Comparison of ENCODE assay signal across 9 cellular contexts in the genomic region with DNA sequence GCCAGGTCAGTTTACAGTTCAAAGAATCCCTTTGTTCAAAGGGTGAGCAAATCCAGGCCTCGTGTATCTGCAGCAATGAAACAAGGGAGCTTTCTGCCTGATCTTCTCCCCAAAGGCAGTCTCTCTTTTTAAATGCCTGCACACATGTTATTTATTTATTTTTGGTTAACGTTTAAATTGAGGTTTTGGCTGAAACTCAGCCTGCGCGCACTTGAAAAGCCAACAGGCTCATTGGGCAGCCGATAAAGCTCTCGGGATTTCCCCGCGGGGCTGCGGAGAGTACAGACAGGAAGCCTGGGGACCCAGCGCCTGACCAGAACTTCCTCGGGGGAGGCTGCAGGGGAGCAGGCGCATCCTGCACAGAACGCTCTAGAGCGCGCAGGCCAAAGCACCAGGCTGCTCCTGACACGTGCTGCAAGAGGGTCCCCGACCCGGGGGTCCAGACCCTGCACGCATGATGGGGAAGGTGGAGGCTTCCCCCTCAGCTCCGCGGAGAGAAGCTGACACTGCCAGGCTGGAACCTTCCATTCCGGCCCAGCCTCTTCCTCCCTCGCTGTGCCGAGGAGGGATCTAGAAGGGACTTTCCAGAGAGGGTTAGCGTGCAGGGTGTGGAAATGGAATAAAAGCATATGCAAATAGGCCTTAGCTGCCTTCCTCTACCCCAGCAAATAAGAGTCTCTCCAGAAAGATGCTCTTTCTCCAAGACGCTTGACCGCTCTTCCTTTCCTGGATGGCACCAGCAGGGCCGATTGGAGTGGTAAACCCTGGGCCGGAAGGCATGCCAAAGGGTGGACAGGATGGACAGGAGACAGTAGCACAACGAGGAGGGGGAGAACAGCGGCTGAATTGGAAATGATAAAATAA. TPM values are rescaled to one million over a fixed set of nuclear protein-coding genes. Genes with fewer than 3 reads are reported as not detected.
DNase-seq lines count a peak whose midpoint lies in the region; ATAC-seq lines count a peak whose summit lies in the region.
"Had no signal": no experiment of that assay in that cellular context is flagged by ENCODE, and none has a peak within 500 bp of the region (broad histone marks: within the 10 kb centered on the region; RNA-seq: fewer than 3 reads in every experiment).

No MANE protein-coding gene starts in this region.

- no peak overlapping the region for H4K8ac ChIP-seq in mesendoderm (ENCODE audit: low read depth, low read length)

- no peak overlapping the region for H4K5ac ChIP-seq in mesendoderm (ENCODE audit: low read length)

- DNase-seq in Caki2 (ENCODE audit: low read depth): peak; percentile 100
- peak; percentile 86 to 90 for DNase-seq in activated CD4-positive, alpha-beta T cell treated with anti-CD3 and anti-CD28 coated beads, Interleukin-2, amount 50 U/mL, for 48 hours
- peak; percentile 47 for DNase-seq in ecto neural progenitor cell (ENCODE audit: low spot score)
- no peak for DNase-seq in mesendoderm
- peak; percentile 65 for DNase-seq in stimulated activated CD8-positive, alpha-beta memory T cell treated with anti-CD3 and anti-CD28 coated beads, Interleukin-7, amount 100 ng/mL, for 24 hours (ENCODE audit: low read depth)
- no peak for DNase-seq in NCI-H345 treated with DMSO at 0.1 percent for 48 hours (lab: John Stamatoyannopoulos, UW; ENCODE audit: unreplicated experiment)

- H3K27me3 ChIP-seq in mesendoderm (ENCODE audit: insufficient read depth, low read length, poor library complexity): no peaks in the 10 kb centered on the region

- no peak overlapping the region for H3K4ac ChIP-seq in mesendoderm (ENCODE audit: low read depth, low read length)

- H2BK15ac ChIP-seq in mesendoderm (replicated peaks; ENCODE audit: low read depth): no peak overlapping the region

- no peak overlapping the region for H3K4me3 ChIP-seq in mesendoderm (ENCODE audit: low read length)

- H3K4me3 Mint-ChIP-seq in IgD-negative memory B cell: peak overlapping the region; percentile 76 to 98 (median 96)

- H3K27ac ChIP-seq in mesendoderm (ENCODE audit: low read depth, low read length): no peak overlapping the region
- H3K27ac ChIP-seq: VCaP had no signal

- no peaks in the 10 kb centered on the region for H3K36me3 ChIP-seq in mesendoderm (ENCODE audit: control insufficient read depth, insufficient read depth, low read length)

- H2BK5ac ChIP-seq in mesendoderm (ENCODE audit: low read length): no peak overlapping the region

- no peaks in the 10 kb centered on the region for H3K79me2 ChIP-seq in mesendoderm (ENCODE audit: control insufficient read depth, insufficient read depth, low read length)

- ATAC-seq in GM21390 (IDR thresholded peaks at IDR 0.05; ENCODE audit: unreplicated experiment): peak; percentile 89

- H3K36me3 Mint-ChIP-seq in IgD-negative memory B cell: no peaks in the 10 kb centered on the region

- H3K23ac ChIP-seq in mesendoderm (ENCODE audit: low read length): peak overlapping the region; percentile 6

- no peak overlapping the region for H2BK120ac ChIP-seq in mesendoderm (ENCODE audit: low read depth, low read length)

- in situ Hi-C loops in Caki2 (cut with HindIII; ENCODE audit: low pct_unique_long_range_greater_than_20kb, low sequenced_read_pairs): no loop called here

- no peak overlapping the region for H2AK5ac ChIP-seq in mesendoderm (ENCODE audit: low read length)

- peak overlapping the region; percentile 54 to 92 (median 87) for H3K27ac Mint-ChIP-seq in IgD-negative memory B cell

- no peak overlapping the region for H3K18ac ChIP-seq in mesendoderm (ENCODE audit: low read length)

- H3K4me2 ChIP-seq in mesendoderm (ENCODE audit: low read length): no peak overlapping the region

- H3K4me1 ChIP-seq in mesendoderm (ENCODE audit: control insufficient read depth, low read depth, low read length): no peaks in the 10 kb centered on the region

- H3K56ac ChIP-seq in mesendoderm (ENCODE audit: low read length): no peak overlapping the region

- H3K27me3 Mint-ChIP-seq in IgD-negative memory B cell: peaks cover 2% of the 10 kb centered on the region

- H3K9ac ChIP-seq in mesendoderm (ENCODE audit: low read length): no peak overlapping the region

- peaks cover 52 to 53% (median 53%) of the 10 kb centered on the region in 3 donors for H3K4me1 Mint-ChIP-seq in IgD-negative memory B cell

- no peaks in the 10 kb centered on the region for H3K9me3 Mint-ChIP-seq in IgD-negative memory B cell

- no CpG with 5 or more reads among the region's 31 CpGs for WGBS in mesendoderm (ENCODE audit: extremely low coverage, insufficient coverage, low lambda C conversion rate)

- no peaks in the 10 kb centered on the region for H3K79me1 ChIP-seq in mesendoderm (ENCODE audit: low read length)

RNA-seq across cellular contexts. Expression of gene PTTG1, which starts 46.1 kb away (rescaled TPM):
- 973 and 1,427 TPM in 2 replicates for total RNA-seq in Caki2 (2014; rRNA removed; shearing (Covaris generic); ENCODE audit: low replicate concordance)
- polyA plus RNA-seq in IgD-negative memory B cell: 19.1 TPM
- polyA plus RNA-seq in mesendoderm (2013, experiment 1 of 2): 311 TPM
- 308 TPM for polyA plus RNA-seq in mesendoderm (2013, experiment 2 of 2)

RNA-seq across cellular contexts. Expression of gene SLU7, which starts 48.9 kb away (rescaled TPM):
- 73.8 and 114 TPM in 2 replicates for total RNA-seq in Caki2 (2014; rRNA removed; shearing (Covaris generic); ENCODE audit: low replicate concordance)
- 96.2 TPM for polyA plus RNA-seq in IgD-negative memory B cell
- polyA plus RNA-seq in mesendoderm (2013, experiment 1 of 2): 37.2 TPM
- polyA plus RNA-seq in mesendoderm (2013, experiment 2 of 2): 36.5 TPM

Comparison
In these comparisons a context has a peak if more than half of its experiments do, and no peak if none do; other contexts are left out.
1. DNase-seq: peak in Caki2 (single experiment), activated CD4-positive, alpha-beta T cell treated with anti-CD3 and anti-CD28 coated beads, Interleukin-2, amount 50 U/mL, for 48 hours (2 of 2), ecto neural progenitor cell (single experiment) and stimulated activated CD8-positive, alpha-beta memory T cell treated with anti-CD3 and anti-CD28 coated beads, Interleukin-7, amount 100 ng/mL, for 24 hours (single experiment); none in mesendoderm (single experiment) and NCI-H345 treated with DMSO at 0.1 percent for 48 hours (single experiment).